6 cellular contexts compared by ENCODE assay signal in genomic region chr2:36192978-36193377, GRCh38.
"Had no signal": no experiment of that assay in that cellular context is flagged by ENCODE, and none has a peak within 500 bp of the region (broad histone marks: within the 10 kb centered on the region; RNA-seq: fewer than 3 reads in every experiment).

No MANE protein-coding gene starts in this region.

- H3K4me1 Mint-ChIP-seq: GM23338, H9 had no signal

- H3K27ac ChIP-seq: KMS-11 had no signal

- H3K27ac Mint-ChIP-seq: GM23338, H9 had no signal

- DNase-seq: H9, HCEC 1CT, IMR-90, KBM-7 had no signal

- H3K9me3 Mint-ChIP-seq: GM23338, H9 had no signal

- ATAC-seq: GM23338 had no signal

- H3K4me3 Mint-ChIP-seq: GM23338, H9 had no signal
